In genomic region chr19:51142119-51142518, GRCh38 we compare ENCODE assay signal across 16 cellular contexts. TPM values are rescaled to one million over a fixed set of nuclear protein-coding genes. Genes with fewer than 3 reads are reported as not detected.
DNase-seq lines count a peak whose midpoint lies in the region; ATAC-seq lines count a peak whose summit lies in the region.
"Had no signal": no experiment of that assay in that cellular context is flagged by ENCODE, and none has a peak within 500 bp of the region (broad histone marks: within the 10 kb centered on the region; RNA-seq: fewer than 3 reads in every experiment).

SIGLEC7 (plus strand) TSS chr19:51142301; CDS start chr19:51142370, 69 bp downstream.

- no peak within 1 kb of the TSS for H3K18ac ChIP-seq in mesenchymal stem cell (ENCODE audit: low read depth in 1 of 2, low read length in 2 of 2)

- no peaks in the 10 kb centered on the region for H3K79me1 ChIP-seq in mesenchymal stem cell (replicated peaks; ENCODE audit: low read length, poor library complexity, severe bottlenecking)

- no peak within 1 kb of the TSS for H3K4me2 ChIP-seq in mesenchymal stem cell (ENCODE audit: low read length, poor library complexity, severe bottlenecking)
- H3K4me2 ChIP-seq: smooth muscle cell had no signal

- H2BK15ac ChIP-seq in mesenchymal stem cell (ENCODE audit: low read depth, poor library complexity, severe bottlenecking), result peak within 1 kb of the TSS; percentile 77

- no peaks in the 10 kb centered on the region for H3K36me3 Mint-ChIP-seq in activated T-cell treated with anti-CD3 and anti-CD28 coated beads, Interleukin-2, amount 50 U/mL, for 24 hours (ENCODE audit: low read depth)
- H3K36me3 Mint-ChIP-seq in activated CD4-positive, alpha-beta T cell treated with anti-CD3 and anti-CD28 coated beads, Interleukin-2, amount 10 ng/mL, durations not matched to agents 24 days and 14 days (ENCODE audit: low read depth), result no peaks in the 10 kb centered on the region

- peak within 1 kb of the TSS; percentile 68 for H4K8ac ChIP-seq in mesenchymal stem cell (ENCODE audit: low read length)

- no peak within 1 kb of the TSS for H2BK120ac ChIP-seq in mesenchymal stem cell (ENCODE audit: low read depth, low read length)

- no peak within 1 kb of the TSS for H2AK5ac ChIP-seq in mesenchymal stem cell (ENCODE audit: low read length, severe bottlenecking)

- H3K4me3 Mint-ChIP-seq in activated T-cell treated with anti-CD3 and anti-CD28 coated beads, Interleukin-2, amount 50 U/mL, for 24 hours, result no peak within 1 kb of the TSS
- H3K4me3 Mint-ChIP-seq in activated CD4-positive, alpha-beta T cell treated with anti-CD3 and anti-CD28 coated beads, Interleukin-2, amount 10 ng/mL, durations not matched to agents 24 days and 14 days, result no peak within 1 kb of the TSS
- H3K4me3 Mint-ChIP-seq: nephron had no signal

- no peaks in the 10 kb centered on the region for H3K4me1 ChIP-seq in mesenchymal stem cell (ENCODE audit: control insufficient read depth, insufficient read depth, low read depth, low read length)
- H3K4me1 ChIP-seq in thymus (ENCODE audit: control insufficient read depth, insufficient read depth, low read length), result no peaks in the 10 kb centered on the region

- H3K27ac Mint-ChIP-seq in activated T-cell treated with anti-CD3 and anti-CD28 coated beads, Interleukin-2, amount 50 U/mL, for 24 hours, result no peak within 1 kb of the TSS
- H3K27ac Mint-ChIP-seq in activated CD4-positive, alpha-beta T cell treated with anti-CD3 and anti-CD28 coated beads, Interleukin-2, amount 10 ng/mL, durations not matched to agents 24 days and 14 days, result no peak within 1 kb of the TSS
- H3K27ac Mint-ChIP-seq: IgD-negative memory B cell, nephron had no signal

- H3K9me3 Mint-ChIP-seq in activated T-cell treated with anti-CD3 and anti-CD28 coated beads, Interleukin-2, amount 50 U/mL, for 24 hours, result no peaks in the 10 kb centered on the region
- H3K9me3 Mint-ChIP-seq in activated CD4-positive, alpha-beta T cell treated with anti-CD3 and anti-CD28 coated beads, Interleukin-2, amount 10 ng/mL, durations not matched to agents 24 days and 14 days, result no peaks in the 10 kb centered on the region

- peak within 1 kb of the TSS; percentile 87 for H4K91ac ChIP-seq in mesenchymal stem cell (ENCODE audit: low read length)

- peaks cover 16% of the 10 kb centered on the region for H3K4me1 Mint-ChIP-seq in activated T-cell treated with anti-CD3 and anti-CD28 coated beads, Interleukin-2, amount 50 U/mL, for 24 hours (ENCODE audit: low read depth)
- peaks cover 3% of the 10 kb centered on the region for H3K4me1 Mint-ChIP-seq in activated CD4-positive, alpha-beta T cell treated with anti-CD3 and anti-CD28 coated beads, Interleukin-2, amount 10 ng/mL, durations not matched to agents 24 days and 14 days
- H3K4me1 Mint-ChIP-seq: nephron had no signal

- no peak within 1 kb of the TSS for H2BK12ac ChIP-seq in mesenchymal stem cell (ENCODE audit: low read length in 2 of 2)

- intact Hi-C loops in activated CD4-positive, alpha-beta T cell treated with anti-CD3 and anti-CD28 coated beads, Interleukin-2, amount 10 ng/mL, durations not matched to agents 24 days and 14 days (cut with micrococcal nuclease), result no loop called here

- H3K23ac ChIP-seq in mesenchymal stem cell (ENCODE audit: low read length in 2 of 2), result no peak within 1 kb of the TSS

- no peak within 1 kb of the TSS for H3K9ac ChIP-seq in mesenchymal stem cell (ENCODE audit: low read length)

- ATAC-seq in HG02759 (IDR thresholded peaks at IDR 0.05; ENCODE audit: unreplicated experiment), result no peak

- no peak within 1 kb of the TSS for H2BK5ac ChIP-seq in mesenchymal stem cell (ENCODE audit: low read depth, low read length, poor library complexity, severe bottlenecking)

- no peak within 1 kb of the TSS for H3K14ac ChIP-seq in mesenchymal stem cell (ENCODE audit: low read length in 2 of 2)

- H3K4me3 ChIP-seq in mesenchymal stem cell (ENCODE audit: insufficient read depth in 1 of 2, low read depth in 1 of 2, low read length in 2 of 2), result no peak within 1 kb of the TSS
- no peak within 1 kb of the TSS for H3K4me3 ChIP-seq in thymus (ENCODE audit: low read length)
- H3K4me3 ChIP-seq: smooth muscle cell had no signal

- no peaks in the 10 kb centered on the region for H3K27me3 Mint-ChIP-seq in activated T-cell treated with anti-CD3 and anti-CD28 coated beads, Interleukin-2, amount 50 U/mL, for 24 hours
- peaks cover 17% of the 10 kb centered on the region for H3K27me3 Mint-ChIP-seq in activated CD4-positive, alpha-beta T cell treated with anti-CD3 and anti-CD28 coated beads, Interleukin-2, amount 10 ng/mL, durations not matched to agents 24 days and 14 days

- no peak within 1 kb of the TSS for H3K4ac ChIP-seq in mesenchymal stem cell (ENCODE audit: low read depth in 1 of 2, low read length in 2 of 2)

- WGBS in mesenchymal stem cell, result 66% methylated on average over 14 of the region's 14 CpGs
- 79% methylated on average over 14 of the region's 14 CpGs for WGBS in thymus

- no peak within 1 kb of the TSS for H2AFZ ChIP-seq in mesenchymal stem cell (ENCODE audit: low read depth, low read length)

- H3K9me3 ChIP-seq in mesenchymal stem cell (ENCODE audit: control insufficient read depth, low read length), result no peaks in the 10 kb centered on the region
- H3K9me3 ChIP-seq in thymus (ENCODE audit: control insufficient read depth), result no peaks in the 10 kb centered on the region

- DNase-seq in activated T-cell treated with anti-CD3 and anti-CD28 coated beads, Interleukin-2, amount 50 U/mL, for 48 hours, result peak; percentile 15 to 16
- DNase-seq in activated T-cell treated with anti-CD3 and anti-CD28 coated beads, Interleukin-2, amount 50 U/mL, for 24 hours, result no peak
- DNase-seq in ecto neural progenitor cell (ENCODE audit: low spot score) (peak; percentile 24), mesenchymal stem cell (no peak), Kasumi-1 (lab: John Stamatoyannopoulos, UW) (no peak)
- no peak for DNase-seq in activated CD4-positive, alpha-beta T cell treated with anti-CD3 and anti-CD28 coated beads, Interleukin-2, amount 10 ng/mL, durations not matched to agents 24 days and 14 days
- DNase-seq: activated T-cell treated with anti-CD3 and anti-CD28 coated beads, Interleukin-2, amount 50 U/mL, for 1 hour; NCI-H1436; NCI-H345 had no signal

- H3K36me3 ChIP-seq in mesenchymal stem cell (ENCODE audit: control insufficient read depth in 1 of 2, insufficient read depth in 2 of 2, low read depth in 1 of 2, low read length in 2 of 2) (no peaks in the 10 kb centered on the region), thymus (ENCODE audit: control insufficient read depth, insufficient read depth) (no peaks in the 10 kb centered on the region)

- H3K27ac ChIP-seq in mesenchymal stem cell (ENCODE audit: low read length, poor library complexity, severe bottlenecking), result no peak within 1 kb of the TSS
- peak within 1 kb of the TSS; percentile 47 for H3K27ac ChIP-seq in thymus (ENCODE audit: low read depth)

- peaks cover 0 to 58% of the 10 kb centered on the region in 2 experiments for H3K27me3 ChIP-seq in mesenchymal stem cell (ENCODE audit: control insufficient read depth in 1 of 2, insufficient read depth in 1 of 2, low read length in 2 of 2)
- H3K27me3 ChIP-seq in thymus (ENCODE audit: control insufficient read depth, insufficient read depth), result no peaks in the 10 kb centered on the region

RNA-seq across cellular contexts. Expression of gene SIGLEC7, which starts in this region (rescaled TPM):
- 0.18 TPM for polyA plus RNA-seq in mesenchymal stem cell (2013, experiment 1 of 2)
- 0.14 TPM for polyA plus RNA-seq in mesenchymal stem cell (2013, experiment 2 of 2)
- polyA plus RNA-seq in thymus, result 3.6 TPM
- not detected in 2 replicates for total RNA-seq in activated CD4-positive, alpha-beta T cell treated with anti-CD3 and anti-CD28 coated beads, Interleukin-2, amount 10 ng/mL, durations not matched to agents 24 days and 14 days
- total RNA-seq: A673, fibroblast of villous mesenchyme, smooth muscle cell had no signal
- polyA plus RNA-seq: IgD-negative memory B cell, smooth muscle cell had no signal

Comparison
In these comparisons a context has a peak if more than half of its experiments do, and no peak if none do; other contexts are left out.
1. DNase-seq: peak in activated T-cell treated with anti-CD3 and anti-CD28 coated beads, Interleukin-2, amount 50 U/mL, for 48 hours (2 of 2) and ecto neural progenitor cell (single experiment); none in activated T-cell treated with anti-CD3 and anti-CD28 coated beads, Interleukin-2, amount 50 U/mL, for 24 hours (single experiment), mesenchymal stem cell (single experiment), activated CD4-positive, alpha-beta T cell treated with anti-CD3 and anti-CD28 coated beads, Interleukin-2, amount 10 ng/mL, durations not matched to agents 24 days and 14 days (single experiment) and Kasumi-1 (0 of 2).